Comparison of ENCODE assay signal across 1 cellular context in the genomic region with DNA sequence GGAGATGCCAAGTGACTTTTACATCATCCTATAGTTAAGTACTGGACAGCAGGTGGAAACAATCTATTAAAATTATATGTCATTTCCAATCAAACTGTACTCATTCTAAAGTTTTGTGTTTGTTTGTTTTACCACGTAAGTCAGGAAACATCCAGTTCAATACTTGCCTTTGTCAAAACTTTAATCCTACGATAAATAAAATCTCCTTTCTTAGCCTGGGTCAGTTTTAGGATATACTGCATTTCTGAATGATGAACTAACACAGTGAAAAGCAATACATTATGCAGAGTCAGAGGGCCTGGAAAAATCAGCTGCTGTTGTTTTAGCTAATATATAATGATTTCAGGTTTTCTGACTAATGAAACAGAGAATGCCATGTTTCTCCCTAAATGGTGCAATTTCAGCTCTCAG.
TF ChIP-seq lines count a peak whose summit lies in the region.

No MANE protein-coding gene starts in this region.

TF ChIP-seq in IMR-90, 13 proteins besides CTCF, POLR2A, EP300 and RAD21 (continued from another document):
- TF ChIP-seq CEBPB (IDR thresholded peaks at IDR 0.05; ENCODE audit: low read depth, low read length): 0 out of 2 replicates have a peak, but pooled peaks have one; percentile 14
TF ChIP-seq in IMR-90: peak in this region for 1.
